8 cellular contexts compared by ENCODE assay signal in genomic region chr13:41352935-41353801, GRCh38. TPM values are rescaled to one million over a fixed set of nuclear protein-coding genes. Genes with fewer than 3 reads are reported as not detected.
DNase-seq lines count a peak whose midpoint lies in the region; ATAC-seq and TF ChIP-seq lines count a peak whose summit lies in the region.

No MANE protein-coding gene starts in this region.

- H3F3A ChIP-seq in neural progenitor cell (ENCODE audit: low read depth) = peaks cover 12% of the 10 kb centered on the region

- H3K27ac ChIP-seq in BLaER1 treated with 17β-estradiol and CSF1 and Interleukin-3, amounts not matched to agents 10 nM and 100 nM = peak overlapping the region in 9 of 11 experiments; percentile 4 to 61 (median 37); a peak in 13 of 22 replicates
- no peak overlapping the region for H3K27ac ChIP-seq in esophagus muscularis mucosa (replicated peaks in 1 of 4)
- no peak overlapping the region for H3K27ac ChIP-seq in neural progenitor cell

- H3K9me3 Mint-ChIP-seq in neural progenitor cell = no peaks in the 10 kb centered on the region

- H3K4me2 ChIP-seq in BLaER1 treated with 17β-estradiol and CSF1 and Interleukin-3, amounts not matched to agents 10 nM and 100 nM = peak overlapping the region in 6 of 11 experiments; percentile 29 to 52 (median 42); a peak in 8 of 22 replicates
- H3K4me2 ChIP-seq in neural progenitor cell = no peak overlapping the region

- 55% methylated on average over 14 of the region's 14 CpGs for WGBS in esophagus muscularis mucosa

- H2AFZ ChIP-seq in neural progenitor cell (replicated peaks) = no peak overlapping the region

- peaks cover 26% of the 10 kb centered on the region for H3K36me3 Mint-ChIP-seq in neural progenitor cell

- TF ChIP-seq EP300 in esophagus muscularis mucosa (IDR thresholded peaks at IDR 0.05) = no peak

- H3K27me3 ChIP-seq in BLaER1 treated with 17β-estradiol and CSF1 and Interleukin-3, amounts not matched to agents 10 nM and 100 nM = no peaks in the 10 kb centered on the region
- H3K27me3 ChIP-seq in esophagus muscularis mucosa (no peaks in the 10 kb centered on the region), neural progenitor cell (no peaks in the 10 kb centered on the region)

- no peak for TF ChIP-seq POLR2A in esophagus muscularis mucosa (IDR thresholded peaks at IDR 0.05; ENCODE audit: low read depth)

- intact Hi-C loops in esophagus muscularis mucosa (cut with DNase I) = loop anchor here (5.0 to 10.0 kb wide), 2 partner anchors 299 to 752 kb away; no protein-coding TSS in a partner anchor

- peak overlapping the region in 3 of 11 experiments; percentile 34 to 50 (median 37); a peak in 3 of 22 replicates for H3K9ac ChIP-seq in BLaER1 treated with 17β-estradiol and CSF1 and Interleukin-3, amounts not matched to agents 10 nM and 100 nM
- no peak overlapping the region for H3K9ac ChIP-seq in neural progenitor cell

- no peaks in the 10 kb centered on the region for H3K9me3 ChIP-seq in BLaER1 treated with 17β-estradiol and CSF1 and Interleukin-3, amounts not matched to agents 10 nM and 100 nM (replicated peaks in 1 of 11)
- no peaks in the 10 kb centered on the region for H3K9me3 ChIP-seq in esophagus muscularis mucosa
- no peaks in the 10 kb centered on the region for H3K9me3 ChIP-seq in neural progenitor cell (ENCODE audit: low read depth)

- no peak overlapping the region for H3K4me3 Mint-ChIP-seq in neural progenitor cell

- H3K27ac Mint-ChIP-seq in neural progenitor cell = no peak overlapping the region

- H3K4me1 Mint-ChIP-seq in neural progenitor cell = no peaks in the 10 kb centered on the region

- H4K20me1 ChIP-seq in BLaER1 treated with 17β-estradiol and CSF1 and Interleukin-3, amounts not matched to agents 10 nM and 100 nM = no peaks in the 10 kb centered on the region
- H4K20me1 ChIP-seq in neural progenitor cell (ENCODE audit: low read depth) = peaks cover 4% of the 10 kb centered on the region

- H3K36me3 ChIP-seq in BLaER1 treated with 17β-estradiol and CSF1 and Interleukin-3, amounts not matched to agents 10 nM and 100 nM = peaks cover 18 to 72% (median 44%) of the 10 kb centered on the region in 11 experiments
- H3K36me3 ChIP-seq in esophagus muscularis mucosa (peaks cover 0 to 36% (median 10%) of the 10 kb centered on the region in 4 donors), neural progenitor cell (peaks cover 5% of the 10 kb centered on the region)

- H3K4me1 ChIP-seq in BLaER1 treated with 17β-estradiol and CSF1 and Interleukin-3, amounts not matched to agents 10 nM and 100 nM = peaks cover 8 to 25% (median 20%) of the 10 kb centered on the region in 10 experiments; a peak in 18 of 20 replicates
- H3K4me1 ChIP-seq in esophagus muscularis mucosa (no peaks in the 10 kb centered on the region), neural progenitor cell (no peaks in the 10 kb centered on the region)

- H3K27me3 Mint-ChIP-seq in neural progenitor cell (ENCODE audit: insufficient read depth, low read depth) = peaks cover 2% of the 10 kb centered on the region

- peaks cover 63% of the 10 kb centered on the region for H3K79me2 ChIP-seq in neural progenitor cell (ENCODE audit: low read depth)

- peak; percentile 46 for ATAC-seq in GM21390 (IDR thresholded peaks at IDR 0.05; ENCODE audit: unreplicated experiment)
- ATAC-seq in HG03457 (IDR thresholded peaks at IDR 0.05; ENCODE audit: unreplicated experiment) = no peak
- ATAC-seq in GM21528 (IDR thresholded peaks at IDR 0.05; ENCODE audit: low FRiP score, unreplicated experiment) = no peak

- H3K4me3 ChIP-seq in BLaER1 treated with 17β-estradiol and CSF1 and Interleukin-3, amounts not matched to agents 10 nM and 100 nM = no peak overlapping the region; a peak in 1 of 20 replicates
- H3K4me3 ChIP-seq in esophagus muscularis mucosa (no peak overlapping the region), neural progenitor cell (no peak overlapping the region)

- TF ChIP-seq CTCF in esophagus muscularis mucosa (IDR thresholded peaks at IDR 0.05) = peak; percentile 80 to 83 (median 82)
- peak; percentile 89 for TF ChIP-seq CTCF in neural progenitor cell (IDR thresholded peaks at IDR 0.05)

- DNase-seq in NCI-H69 (lab: John Stamatoyannopoulos, UW) = peak; percentile 16
- DNase-seq in activated CD8-positive, alpha-beta memory T cell treated with anti-CD3 and anti-CD28 coated beads, Interleukin-2, amount 50 U/mL, for 4 hours = peak; percentile 48
- no peak for DNase-seq in esophagus muscularis mucosa (ENCODE audit: extremely low spot score)
- peak; percentile 37 for DNase-seq in neural progenitor cell (ENCODE audit: low spot score)

RNA-seq across cellular contexts. Expression of gene NAA16, which starts 42.1 kb away (rescaled TPM):
- total RNA-seq in esophagus muscularis mucosa = 10 to 100 TPM; 13.8 to 22.0 (median 14.9) TPM
- total RNA-seq in neural progenitor cell (ENCODE audit: low replicate concordance) = 40.7 and 45.3 TPM in 2 replicates

Comparison
In these comparisons a context has a peak if more than half of its experiments do, and no peak if none do; other contexts are left out.
1. H3K27ac ChIP-seq: peak in BLaER1 treated with 17β-estradiol and CSF1 and Interleukin-3, amounts not matched to agents 10 nM and 100 nM (9 of 11); none in esophagus muscularis mucosa (0 of 4) and neural progenitor cell (single experiment).